In the genomic region with DNA sequence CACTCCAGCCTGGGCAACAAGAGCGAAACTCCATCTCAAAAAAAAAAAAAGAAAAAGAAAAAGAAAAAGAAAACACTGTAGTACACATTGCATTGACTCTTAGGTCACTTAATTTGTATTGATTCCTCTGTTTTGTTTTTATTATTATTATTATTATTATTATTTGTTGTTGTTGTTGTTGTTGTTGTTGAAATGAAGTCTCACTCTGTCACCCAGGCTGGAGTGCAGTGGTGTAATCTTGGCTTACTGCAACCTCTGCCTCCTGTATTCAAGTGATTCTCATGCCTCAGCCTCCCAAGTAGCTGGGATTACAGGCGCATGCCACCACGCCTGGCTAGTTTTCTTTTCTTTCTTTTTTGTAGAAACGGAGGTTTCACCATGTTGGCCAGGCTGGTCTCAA, we compare ENCODE assay signal across 2 cellular contexts. TPM values are rescaled to one million over a fixed set of nuclear protein-coding genes. Genes with fewer than 3 reads are reported as not detected.
"Had no signal": no experiment of that assay in that cellular context is flagged by ENCODE, and none has a peak within 500 bp of the region (broad histone marks: within the 10 kb centered on the region; RNA-seq: fewer than 3 reads in every experiment).

No MANE protein-coding gene starts in this region.

RNA-seq across cellular contexts. Expression of a gene that starts 55.2 kb away (rescaled TPM):
- total RNA-seq: ascending aorta, cardiac septum had no signal
